Comparison of ENCODE assay signal across 9 cellular contexts in the genomic region with DNA sequence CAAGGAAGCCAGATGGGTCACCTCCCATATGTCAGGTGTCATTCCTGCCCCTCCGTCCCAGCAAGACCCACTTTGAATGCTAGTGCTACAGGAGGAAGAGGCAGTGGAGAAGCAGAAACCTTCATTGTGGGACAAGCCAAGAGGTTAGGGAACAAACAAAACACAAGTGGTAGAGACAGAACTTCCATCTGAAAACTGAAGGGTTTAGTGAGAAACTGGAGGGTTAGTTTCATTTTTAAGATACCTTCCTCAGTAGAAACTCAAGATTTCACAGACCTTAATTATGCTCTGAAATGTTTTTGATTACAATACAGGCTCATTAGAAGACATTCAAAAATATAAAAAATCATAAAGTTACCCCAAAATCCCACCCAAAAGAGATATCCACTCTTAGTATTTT. TPM values are rescaled to one million over a fixed set of nuclear protein-coding genes. Genes with fewer than 3 reads are reported as not detected.
A peak's percentile ranks its signal among the peaks of the same experiment; 100 is the strongest.
DNase-seq lines count a peak whose midpoint lies in the region; ATAC-seq and TF ChIP-seq lines count a peak whose summit lies in the region.
"Had no signal": no experiment of that assay in that cellular context is flagged by ENCODE, and none has a peak within 500 bp of the region (broad histone marks: within the 10 kb centered on the region; RNA-seq: fewer than 3 reads in every experiment).

No MANE protein-coding gene starts in this region.

- H3F3A ChIP-seq in neural cell (ENCODE audit: insufficient read depth, low read length, poor library complexity, severe bottlenecking): no peaks in the 10 kb centered on the region

- H3K4me1 ChIP-seq in BE2C: peaks cover 11% of the 10 kb centered on the region
- H3K4me1 ChIP-seq in HUES6 (ENCODE audit: control insufficient read depth, insufficient read depth, low read length): peaks cover 19% of the 10 kb centered on the region
- peaks cover 28% of the 10 kb centered on the region for H3K4me1 ChIP-seq in ovary (ENCODE audit: insufficient read depth)

- no peaks in the 10 kb centered on the region for H4K20me1 ChIP-seq in neural cell (ENCODE audit: insufficient read depth)

- WGBS in ovary, 3 donors: 19 to 28% (median 26%) methylated on average over 1 of the region's 1 CpG

- no peak for TF ChIP-seq RAD21 in neural cell (conservative IDR thresholded peaks at IDR 0.05)

- H3K36me3 ChIP-seq in BE2C (no peaks in the 10 kb centered on the region), HUES6 (ENCODE audit: control insufficient read depth, insufficient read depth, low read length) (peaks cover 6% of the 10 kb centered on the region; the same call in 1 of the 2 replicates), neural cell (ENCODE audit: insufficient read depth, low read length) (no peaks in the 10 kb centered on the region), ovary (no peaks in the 10 kb centered on the region)

- intact Hi-C loops in ovary (cut with DNase I): loop anchor here in 1 of 4 donors (5.0 kb wide), 1 partner anchor 51 kb away; no protein-coding TSS in a partner anchor

- TF ChIP-seq CTCF in BE2C (IDR thresholded peaks at IDR 0.05; ENCODE audit: low read depth, low read length) (no peak), neural cell (IDR thresholded peaks at IDR 0.05; ENCODE audit: poor library complexity, severe bottlenecking) (no peak), ovary (IDR thresholded peaks at IDR 0.05) (no peak)

- H3K9ac ChIP-seq in HUES6 (ENCODE audit: low read length) (peak overlapping the region; percentile 47), neural cell (ENCODE audit: low read length) (peak overlapping the region; percentile 66)

- H2AFZ ChIP-seq in neural cell (ENCODE audit: low read depth, low read length): no peak overlapping the region

- H3K79me2 ChIP-seq in neural cell (replicated peaks; ENCODE audit: insufficient read depth, low read length): no peaks in the 10 kb centered on the region

- no peaks in the 10 kb centered on the region for H3K9me3 ChIP-seq in BE2C
- no peaks in the 10 kb centered on the region for H3K9me3 ChIP-seq in HUES6 (ENCODE audit: control insufficient read depth, insufficient read depth, low read depth, low read length)
- H3K9me3 ChIP-seq in neural cell (ENCODE audit: low read length): no peaks in the 10 kb centered on the region
- no peaks in the 10 kb centered on the region for H3K9me3 ChIP-seq in ovary

- no peak for DNase-seq in BE2C
- no peak for DNase-seq in DMS 273 treated with DMSO at 0.1 percent for 48 hours (lab: John Stamatoyannopoulos, UW)
- no peak for DNase-seq in ovary
- DNase-seq: stimulated activated CD4-positive, alpha-beta T cell treated with anti-CD3 and anti-CD28 coated beads, Interleukin-15, amount 100 ng/mL, for 24 hours had no signal

- TF ChIP-seq EP300 in neural cell (conservative IDR thresholded peaks at IDR 0.05; ENCODE audit: poor library complexity, severe bottlenecking): no peak
- no peak for TF ChIP-seq EP300 in ovary (IDR thresholded peaks at IDR 0.05)

- H3K27ac ChIP-seq in HUES6 (ENCODE audit: low read depth, low read length): peak overlapping the region; percentile 3; the same call in 1 of the 2 replicates
- peak overlapping the region; percentile 92 for H3K27ac ChIP-seq in cingulate gyrus (ENCODE audit: low read depth, low read length)
- H3K27ac ChIP-seq in neural cell (ENCODE audit: low read length): peak overlapping the region; percentile 91
- H3K27ac ChIP-seq in ovary: peak overlapping the region in 1 of 2 donors; percentile 59

- H3K4me3 ChIP-seq in BE2C (ENCODE audit: low read depth, low read length) (peak overlapping the region; percentile 33), HUES6 (ENCODE audit: low read depth, low read length) (no peak overlapping the region), neural cell (ENCODE audit: low read length) (peak overlapping the region; percentile 39), ovary (no peak overlapping the region)

- no peaks in the 10 kb centered on the region for H3K9me2 ChIP-seq in neural cell (ENCODE audit: insufficient read depth, low read length)

- peak overlapping the region; percentile 30 for H3K4me2 ChIP-seq in neural cell (ENCODE audit: low read length)

- H3K27me3 ChIP-seq in BE2C (no peaks in the 10 kb centered on the region), HUES6 (ENCODE audit: control insufficient read depth, insufficient read depth, low read length) (no peaks in the 10 kb centered on the region), neural cell (ENCODE audit: insufficient read depth, low read depth, low read length) (no peaks in the 10 kb centered on the region), ovary (no peaks in the 10 kb centered on the region)

- TF ChIP-seq POLR2A in ovary (IDR thresholded peaks at IDR 0.05): no peak

- ATAC-seq in HG03097 (IDR thresholded peaks at IDR 0.05; ENCODE audit: low FRiP score, unreplicated experiment): no peak
- no peak for ATAC-seq in GM18498 (IDR thresholded peaks at IDR 0.05; ENCODE audit: unreplicated experiment)

TF ChIP-seq in neural cell, 6 proteins besides CTCF, POLR2A, EP300 and RAD21:
- TF ChIP-seq EZH2 (IDR thresholded peaks at IDR 0.05; ENCODE audit: borderline replicate concordance, insufficient read depth, low read length, poor library complexity, severe bottlenecking) (no peak), TAF1 (IDR thresholded peaks at IDR 0.05; ENCODE audit: low read depth) (no peak), SMC3 (conservative IDR thresholded peaks at IDR 0.05; ENCODE audit: poor library complexity) (no peak)

RNA-seq across cellular contexts. Expression of a gene that starts 24.3 kb away (rescaled TPM):
- polyA plus RNA-seq in BE2C (2012; ENCODE audit: insufficient read depth, insufficient read length, low read depth): 12.4 TPM
- 17.1 and 17.9 TPM in 2 replicates for polyA plus RNA-seq in neural cell
- polyA minus RNA-seq in neural cell: 20.9 and 23.3 TPM in 2 replicates
- 10 to 100 TPM in 6 of 7 donors, 1 to 10 TPM in 1; 5.1 to 19.8 (median 12.9) TPM for total RNA-seq in ovary
- polyA plus RNA-seq in ovary: 10 to 100 TPM; 11.6 to 13.4 TPM

RNA-seq across cellular contexts. Expression of a gene that starts 24.4 kb away (rescaled TPM):
- polyA plus RNA-seq in BE2C (2012; ENCODE audit: insufficient read depth, insufficient read length, low read depth): 8.9 TPM
- 8.9 and 9.9 TPM in 2 replicates for polyA plus RNA-seq in neural cell
- polyA minus RNA-seq in neural cell: 21.4 and 24.0 TPM in 2 replicates
- 1 to 10 TPM; 3.1 to 5.9 (median 5.1) TPM for total RNA-seq in ovary
- polyA plus RNA-seq in ovary: 1 to 10 TPM; 2.3 to 3.5 TPM

Comparison
In these comparisons a context has a peak if more than half of its experiments do, and no peak if none do; other contexts are left out.
1. H3K4me3 ChIP-seq: peak in BE2C (single experiment) and neural cell (single experiment); none in HUES6 (single experiment) and ovary (single experiment).